In genomic region chr11:21268036-21268435, GRCh38 we compare ENCODE assay signal across 1 cellular context.
TF ChIP-seq lines count a peak whose summit lies in the region.

No MANE protein-coding gene starts in this region.

TF ChIP-seq in GM23338, 12 proteins besides CTCF, POLR2A, EP300 and RAD21:
- TF ChIP-seq STAT1 (IDR thresholded peaks at IDR 0.05; ENCODE audit: unreplicated experiment): no peak
- TF ChIP-seq JUNB (IDR thresholded peaks at IDR 0.05; ENCODE audit: unreplicated experiment): no peak
- no peak for TF ChIP-seq ZNF462 (CRISPR knock-in tag; IDR thresholded peaks at IDR 0.05)
- TF ChIP-seq EZH2 (IDR thresholded peaks at IDR 0.05; ENCODE audit: low read depth, unreplicated experiment): no peak
- no peak for TF ChIP-seq ZNF114 (CRISPR knock-in tag; IDR thresholded peaks at IDR 0.05)
- TF ChIP-seq, protein P1, sequence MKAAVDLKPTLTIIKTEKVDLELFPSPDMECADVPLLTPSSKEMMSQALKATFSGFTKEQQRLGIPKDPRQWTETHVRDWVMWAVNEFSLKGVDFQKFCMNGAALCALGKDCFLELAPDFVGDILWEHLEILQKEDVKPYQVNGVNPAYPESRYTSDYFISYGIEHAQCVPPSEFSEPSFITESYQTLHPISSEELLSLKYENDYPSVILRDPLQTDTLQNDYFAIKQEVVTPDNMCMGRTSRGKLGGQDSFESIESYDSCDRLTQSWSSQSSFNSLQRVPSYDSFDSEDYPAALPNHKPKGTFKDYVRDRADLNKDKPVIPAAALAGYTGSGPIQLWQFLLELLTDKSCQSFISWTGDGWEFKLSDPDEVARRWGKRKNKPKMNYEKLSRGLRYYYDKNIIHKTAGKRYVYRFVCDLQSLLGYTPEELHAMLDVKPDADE (IDR thresholded peaks at IDR 0.05): no peak
- no peak for TF ChIP-seq POLR2AphosphoS5 (IDR thresholded peaks at IDR 0.05; ENCODE audit: low read depth)
- no peak for TF ChIP-seq NANOG (IDR thresholded peaks at IDR 0.05; ENCODE audit: borderline replicate concordance)
- TF ChIP-seq CREB1 (CRISPR knock-in tag; IDR thresholded peaks at IDR 0.05; ENCODE audit: low read depth): no peak
- TF ChIP-seq REST (IDR thresholded peaks at IDR 0.05; ENCODE audit: unreplicated experiment): no peak
- TF ChIP-seq ZNF331 (CRISPR knock-in tag; IDR thresholded peaks at IDR 0.05; ENCODE audit: low read depth): no peak
- no peak for TF ChIP-seq EZH2phosphoT487 (IDR thresholded peaks at IDR 0.05; ENCODE audit: unreplicated experiment)
